8 cellular contexts compared by ENCODE assay signal in genomic region chr19:44356383-44357111, GRCh38. TPM values are rescaled to one million over a fixed set of nuclear protein-coding genes. Genes with fewer than 3 reads are reported as not detected.
DNase-seq lines count a peak whose midpoint lies in the region; ATAC-seq and TF ChIP-seq lines count a peak whose summit lies in the region.

ZNF112 (minus strand) TSS chr19:44356680; CDS start chr19:44340539, 16,141 bp downstream.

- intact Hi-C loops in heart right ventricle (cut with DNase I): loop anchor here in 4 of 10 donors (1.0 to 10.0 kb wide), 6 partner anchors 45 to 352 kb away; partner anchors contain the start of genes ZNF235 (in 3 of the 4), ZNF227 (in 2 of the 4), ZNF230 (in 1 of the 4) and ZNF285 (in 1 of the 4)

- TF ChIP-seq CTCF in heart right ventricle (IDR thresholded peaks at IDR 0.05): no peak

- peak; percentile 16 for DNase-seq in activated naive CD4-positive, alpha-beta T cell treated with anti-CD3 and anti-CD28 coated beads, Interleukin-2, amount 50 U/mL, for 16 hours
- DNase-seq in activated naive CD4-positive, alpha-beta T cell (lab: John Stamatoyannopoulos, UW): no peak
- DNase-seq in NCI-H345 treated with DMSO at 0.1 percent for 48 hours (lab: John Stamatoyannopoulos, UW; ENCODE audit: unreplicated experiment) (peak; percentile 80), heart right ventricle (peak; percentile 78 to 93), non-pigmented ciliary epithelial cell (ENCODE audit: low read depth) (peak; percentile 68), T-helper 1 cell (no peak)
- DNase-seq in activated CD8-positive, alpha-beta memory T cell treated with anti-CD3 and anti-CD28 coated beads, Interleukin-2, amount 50 U/mL, for 48 hours: no peak

- peak within 1 kb of the TSS; percentile 29 to 81 (median 60) for H3K4me3 ChIP-seq in heart right ventricle

- peaks cover 0 to 3% (median 0%) of the 10 kb centered on the region in 7 donors for H3K27me3 ChIP-seq in heart right ventricle

- peaks cover 0 to 14% (median 6%) of the 10 kb centered on the region in 9 donors for H3K4me1 ChIP-seq in heart right ventricle

- H3K27ac ChIP-seq in angular gyrus (ENCODE audit: low read depth, low read length) (peak within 1 kb of the TSS; percentile 48), heart right ventricle (peak within 1 kb of the TSS in 9 of 10 donors; percentile 11 to 76 (median 59))

- no peaks in the 10 kb centered on the region for H3K36me3 ChIP-seq in heart right ventricle

- peaks cover 0 to 38% (median 8%) of the 10 kb centered on the region in 11 donors for H3K9me3 ChIP-seq in heart right ventricle

- WGBS in heart right ventricle, 2 donors: 0 to 1% methylated on average over 38 of the region's 38 CpGs

- ATAC-seq in heart right ventricle: peak; percentile 99 to 100 (median 100)

RNA-seq across cellular contexts. Expression of gene ZNF112, which starts in this region (rescaled TPM):
- 1 to 10 TPM; 2.6 to 6.4 (median 5.0) TPM for total RNA-seq in heart right ventricle
- polyA plus RNA-seq in heart right ventricle: 1 to 10 TPM; 1.5 to 1.6 TPM

Comparison
In these comparisons a context has a peak if more than half of its experiments do, and no peak if none do; other contexts are left out.
1. DNase-seq: peak in activated naive CD4-positive, alpha-beta T cell treated with anti-CD3 and anti-CD28 coated beads, Interleukin-2, amount 50 U/mL, for 16 hours (single experiment), NCI-H345 treated with DMSO at 0.1 percent for 48 hours (single experiment), heart right ventricle (2 of 2) and non-pigmented ciliary epithelial cell (single experiment); none in activated naive CD4-positive, alpha-beta T cell (0 of 4), T-helper 1 cell (0 of 5) and activated CD8-positive, alpha-beta memory T cell treated with anti-CD3 and anti-CD28 coated beads, Interleukin-2, amount 50 U/mL, for 48 hours (single experiment).